ENCODE assay signal across 31 cellular contexts in genomic region chr11:59812220-59812619, GRCh38. TPM values are rescaled to one million over a fixed set of nuclear protein-coding genes. Genes with fewer than 3 reads are reported as not detected.
"Had no signal": no experiment of that assay in that cellular context is flagged by ENCODE, and none has a peak within 500 bp of the region (broad histone marks: within the 10 kb centered on the region; RNA-seq: fewer than 3 reads in every experiment).

No MANE protein-coding gene starts in this region.

- H3K27ac ChIP-seq: brain microvascular endothelial cell, KMS-11, Peyer's patch, SJSA1 had no signal

- H3K4me3 Mint-ChIP-seq: activated naive CD8-positive, alpha-beta T cell treated with anti-CD3 and anti-CD28 coated beads, Interleukin-2, amount 50 U/mL, for 24 hours; T-helper 1 cell treated with Interleukin-12 subunit alpha and Interleukin-12 subunit beta and Interleukin-4 antibody, amounts not matched to agents 30 μg/mL and 1 μg/mL, for 36 hours had no signal

- H3K9me3 Mint-ChIP-seq: activated T-cell treated with anti-CD3 and anti-CD28 coated beads, Interleukin-2, amount 50 U/mL, for 24 hours; T-helper 1 cell treated with Interleukin-12 subunit alpha and Interleukin-12 subunit beta and Interleukin-4 antibody, amounts not matched to agents 30 μg/mL and 1 μg/mL, for 36 hours; WTC11 had no signal

- H3K4me2 ChIP-seq: KMS-11, SK-N-SH had no signal

- H3K4me3 ChIP-seq: Peyer's patch, SJSA1 had no signal

- H3K9me2 ChIP-seq: SK-N-SH had no signal

- ATAC-seq: activated CD4-positive, alpha-beta T cell treated with anti-CD3 and anti-CD28 coated beads for 36 hours; activated CD4-positive, CD25-positive, alpha-beta regulatory T cell treated with anti-CD3 and anti-CD28 coated beads, Interleukin-2, amount 50 U/mL, for 24 hours; activated CD8-positive, alpha-beta T cell treated with anti-CD3 and anti-CD28 coated beads, Interleukin-2, amount 10 ng/mL, durations not matched to agents 7 days and 5 days; activated naive CD8-positive, alpha-beta T cell treated with anti-CD3 and anti-CD28 coated beads, Interleukin-2, amount 50 U/mL, for 24 hours; PC-3; WTC11 had no signal

- H3K27ac Mint-ChIP-seq: activated CD4-positive, alpha-beta T cell treated with anti-CD3 and anti-CD28 coated beads for 36 hours; activated naive CD8-positive, alpha-beta T cell treated with anti-CD3 and anti-CD28 coated beads, Interleukin-2, amount 50 U/mL, for 24 hours; activated T-cell treated with anti-CD3 and anti-CD28 coated beads, Interleukin-2, amount 50 U/mL, for 24 hours; T-helper 1 cell treated with Interleukin-12 subunit alpha and Interleukin-12 subunit beta and Interleukin-4 antibody, amounts not matched to agents 30 μg/mL and 1 μg/mL, for 36 hours; T-helper 2 cell treated with Interferon-gamma antibody and Interleukin-4, amounts not matched to agents 5 μg/mL and 100 μg/mL, for 36 hours had no signal

- H3K27me3 Mint-ChIP-seq: activated CD4-positive, alpha-beta T cell treated with anti-CD3 and anti-CD28 coated beads for 36 hours; activated CD4-positive, alpha-beta T cell treated with anti-CD3 and anti-CD28 coated beads, Interleukin-2, amount 10 ng/mL, durations not matched to agents 7 days and 5 days; activated naive CD8-positive, alpha-beta T cell treated with anti-CD3 and anti-CD28 coated beads, Interleukin-2, amount 50 U/mL, for 24 hours; activated T-cell treated with anti-CD3 and anti-CD28 coated beads, Interleukin-2, amount 50 U/mL, for 24 hours had no signal

- H3K9me3 ChIP-seq: Peyer's patch, SJSA1, SK-N-SH had no signal

- DNase-seq: activated CD4-positive, alpha-beta T cell treated with anti-CD3 and anti-CD28 coated beads for 36 hours; activated CD4-positive, alpha-beta T cell treated with anti-CD3 and anti-CD28 coated beads, Interleukin-2, amount 10 ng/mL, durations not matched to agents 7 days and 5 days; activated CD4-positive, alpha-beta T cell treated with anti-CD3 and anti-CD28 coated beads, Interleukin-2, amount 50 U/mL, for 48 hours; activated CD8-positive, alpha-beta T cell treated with anti-CD3 and anti-CD28 coated beads, Interleukin-2, amount 10 ng/mL, durations not matched to agents 7 days and 5 days; activated naive CD4-positive, alpha-beta T cell treated with anti-CD3 and anti-CD28 coated beads, Interleukin-2, amount 50 U/mL, for 16 hours; activated naive CD8-positive, alpha-beta T cell treated with anti-CD3 and anti-CD28 coated beads, Interleukin-2, amount 50 U/mL, for 24 hours; activated T-cell treated with anti-CD3 and anti-CD28 coated beads, Interleukin-2, amount 50 U/mL, for 24 hours; anterior cingulate cortex; brain microvascular endothelial cell; MM.1S; MV-4-11; NCI-H1092; NCI-H1436 treated with DMSO at 0.1 percent for 48 hours; NCI-H1694 treated with DMSO at 0.1 percent for 48 hours; NCI-H2029; NCI-H345; NCI-H524 treated with DMSO at 0.1 percent for 48 hours; NK-92 treated with Interleukin-12 subunit alpha and Interleukin-12 subunit beta, amount 100 ng/mL, for 24 hours; PC-3; Peyer's patch; RPMI8226; SHP77 treated with DMSO at 0.1 percent for 48 hours; SK-N-SH had no signal

- H3K9ac ChIP-seq: KMS-11, SK-N-SH had no signal

- H3K27me3 ChIP-seq: brain microvascular endothelial cell, Peyer's patch had no signal

RNA-seq across cellular contexts. Expression of gene CBLIF, which starts 33.1 kb away (rescaled TPM):
- total RNA-seq: activated CD4-positive, alpha-beta T cell treated with anti-CD3 and anti-CD28 coated beads for 36 hours; activated CD4-positive, alpha-beta T cell treated with anti-CD3 and anti-CD28 coated beads, Interleukin-2, amount 10 ng/mL, durations not matched to agents 7 days and 5 days; activated CD8-positive, alpha-beta T cell treated with anti-CD3 and anti-CD28 coated beads, Interleukin-2, amount 10 ng/mL, durations not matched to agents 7 days and 5 days; LHCN-M2; NCI-H460; PC-3; Peyer's patch; SJSA1; WTC11 had no signal
- polyA plus RNA-seq: SK-N-SH had no signal

RNA-seq across cellular contexts. Expression of gene TCN1, which starts 54.1 kb away (rescaled TPM):
- total RNA-seq: activated CD4-positive, alpha-beta T cell treated with anti-CD3 and anti-CD28 coated beads for 36 hours; activated CD4-positive, alpha-beta T cell treated with anti-CD3 and anti-CD28 coated beads, Interleukin-2, amount 10 ng/mL, durations not matched to agents 7 days and 5 days; activated CD8-positive, alpha-beta T cell treated with anti-CD3 and anti-CD28 coated beads, Interleukin-2, amount 10 ng/mL, durations not matched to agents 7 days and 5 days; LHCN-M2; NCI-H460; Peyer's patch; SJSA1; WTC11 had no signal
